Comparison of ENCODE assay signal across 22 cellular contexts in the genomic region with DNA sequence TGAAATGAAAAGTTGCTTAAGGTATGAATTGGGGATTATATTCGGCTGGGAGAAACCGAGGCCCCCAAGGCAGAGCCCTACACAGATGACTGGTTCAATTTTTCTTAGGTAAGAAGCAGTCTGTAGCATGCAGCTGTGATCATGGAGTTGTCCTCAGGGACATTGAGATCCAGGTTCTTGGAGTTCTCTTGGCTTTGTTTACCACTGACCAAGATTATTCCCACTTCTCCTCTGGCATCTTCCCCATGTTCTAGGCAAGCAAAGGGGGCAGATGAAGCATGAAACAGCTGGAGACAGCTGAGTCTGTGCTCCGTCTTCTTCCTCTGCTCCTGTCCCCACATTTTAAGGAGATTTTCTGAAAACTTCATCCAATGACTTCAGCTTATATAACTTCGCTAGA.
A peak's percentile ranks its signal among the peaks of the same experiment; 100 is the strongest.
DNase-seq lines count a peak whose midpoint lies in the region; ATAC-seq and TF ChIP-seq lines count a peak whose summit lies in the region.
"Had no signal": no experiment of that assay in that cellular context is flagged by ENCODE, and none has a peak within 500 bp of the region (broad histone marks: within the 10 kb centered on the region; RNA-seq: fewer than 3 reads in every experiment).

No MANE protein-coding gene starts in this region.

- TF ChIP-seq CTCF in HEK293 (tag by site-specific recombination; IDR thresholded peaks at IDR 0.05) = no peak
- TF ChIP-seq CTCF in heart right ventricle (IDR thresholded peaks at IDR 0.05) = no peak
- no peak for TF ChIP-seq CTCF in gastrocnemius medialis (IDR thresholded peaks at IDR 0.05 in 4 of 5, conservative IDR thresholded peaks at IDR 0.05 in 1 of 5)

- intact Hi-C loops in heart right ventricle (cut with DNase I) (no loop called here), gastrocnemius medialis (cut with DNase I; ENCODE audit: low total_unique reads) (no loop called here)

- CTCF ChIA-PET in HEK293 (lab: Yijun Ruan, JAX) = interaction anchor here (0.7 to 2.5 kb wide), 3 partner anchors 25 to 119 kb away, joined by 4 to 9 read pairs (median 7); no protein-coding TSS in a partner anchor

- peak in 7 of 8 donors; percentile 45 to 82 (median 65) for ATAC-seq in heart right ventricle
- peak; percentile 56 to 68 for ATAC-seq in gastrocnemius medialis
- ATAC-seq: A549, GM12878 had no signal

- no peak overlapping the region for H3K9ac ChIP-seq in BLaER1

- H3K4me1 ChIP-seq in BLaER1 (peaks cover 27% of the 10 kb centered on the region), HEK293 (ENCODE audit: control insufficient read depth, insufficient read depth, low read length) (peaks cover 11% of the 10 kb centered on the region), heart right ventricle (peaks cover 0 to 17% (median 4%) of the 10 kb centered on the region in 9 donors), gastrocnemius medialis (peaks cover 0 to 10% of the 10 kb centered on the region in 2 donors)
- H3K4me1 ChIP-seq: A549 had no signal

- H3K27ac ChIP-seq in BLaER1 (no peak overlapping the region), HEK293 (ENCODE audit: extremely low read depth, low read depth, low read length) (0 out of 2 replicates have a peak overlapping the region, but pooled peaks have one; percentile 47), heart right ventricle (peak overlapping the region in 5 of 10 donors; percentile 13 to 50 (median 24)), gastrocnemius medialis (peak overlapping the region in 3 of 4 donors; percentile 8 to 69 (median 54))
- H3K27ac ChIP-seq: A549 had no signal

- no peaks in the 10 kb centered on the region for H4K20me1 ChIP-seq in BLaER1

- H3K4me3 ChIP-seq in BLaER1 (no peak overlapping the region), HEK293 (ENCODE audit: low read depth, low read length) (no peak overlapping the region), heart right ventricle (no peak overlapping the region), gastrocnemius medialis (no peak overlapping the region)
- H3K4me3 ChIP-seq: A549, GM12878, MG63 had no signal

- peak overlapping the region; percentile 59 for H3K4me2 ChIP-seq in BLaER1
- H3K4me2 ChIP-seq: A549 had no signal

- WGBS in heart right ventricle, 2 donors = 71 to 80% methylated on average over 4 of the region's 4 CpGs

- in situ Hi-C loops in gastrocnemius medialis (cut with MboI; ENCODE audit: low sequenced_read_pairs in 4 of 4) = no loop called here

- H3K36me3 ChIP-seq in BLaER1 (no peaks in the 10 kb centered on the region), HEK293 (ENCODE audit: control insufficient read depth in 2 of 2, insufficient read depth in 1 of 2, low read length in 2 of 2) (no peaks in the 10 kb centered on the region), heart right ventricle (no peaks in the 10 kb centered on the region), gastrocnemius medialis (no peaks in the 10 kb centered on the region)
- H3K36me3 ChIP-seq: MG63 had no signal

- H3K27me3 ChIP-seq in BLaER1 (no peaks in the 10 kb centered on the region), heart right ventricle (no peaks in the 10 kb centered on the region), gastrocnemius medialis (no peaks in the 10 kb centered on the region)
- H3K27me3 ChIP-seq: MG63 had no signal

- no peak for TF ChIP-seq POLR2A in gastrocnemius medialis (IDR thresholded peaks at IDR 0.05)

- POLR2A ChIA-PET in HEK293 (lab: Yijun Ruan, JAX) = no interaction called here

- no peaks in the 10 kb centered on the region for H3K9me3 ChIP-seq in BLaER1
- no peaks in the 10 kb centered on the region for H3K9me3 ChIP-seq in HEK293 (ENCODE audit: control insufficient read depth, insufficient read depth, low read depth, low read length)
- H3K9me3 ChIP-seq in heart right ventricle = no peaks in the 10 kb centered on the region
- no peaks in the 10 kb centered on the region for H3K9me3 ChIP-seq in gastrocnemius medialis
- H3K9me3 ChIP-seq: A549, MG63 had no signal

- DNase-seq in heart right ventricle = peak in 1 of 2 donors; percentile 15
- peak; percentile 25 to 28 for DNase-seq in gastrocnemius medialis
- DNase-seq in T1000 (lab: John Stamatoyannopoulos, UW) = no peak
- no peak for DNase-seq in MV-4-11 (lab: John Stamatoyannopoulos, UW)
- no peak for DNase-seq in NAMALWA (ENCODE audit: low spot score)
- DNase-seq: CD8-positive, alpha-beta memory T cell; DMS 273 treated with DMSO at 0.1 percent for 48 hours; DMS79; EL; GDM1; KBM-7; MG63; NCI-H1048; NCI-H1694 treated with DMSO at 0.1 percent for 48 hours; NCI-H2227 treated with DMSO at 0.1 percent for 48 hours; NCI-H510A; RPMI8226; SHP77 treated with DMSO at 0.1 percent for 48 hours had no signal

TF ChIP-seq in HEK293, 187 proteins besides CTCF, POLR2A, EP300 and RAD21:
- TF ChIP-seq ZSCAN30 (tag by site-specific recombination; IDR thresholded peaks at IDR 0.05) = no peak

Comparison
In these comparisons a context has a peak if more than half of its experiments do, and no peak if none do; other contexts are left out.
1. DNase-seq: peak in gastrocnemius medialis (2 of 2); none in T1000 (single experiment), MV-4-11 (single experiment) and NAMALWA (single experiment).